Comparison of ENCODE assay signal across 19 cellular contexts in genomic region chr22:35457729-35458546, GRCh38. TPM values are rescaled to one million over a fixed set of nuclear protein-coding genes. Genes with fewer than 3 reads are reported as not detected.
DNase-seq lines count a peak whose midpoint lies in the region; ATAC-seq and TF ChIP-seq lines count a peak whose summit lies in the region.
"Had no signal": no experiment of that assay in that cellular context is flagged by ENCODE, and none has a peak within 500 bp of the region (broad histone marks: within the 10 kb centered on the region; RNA-seq: fewer than 3 reads in every experiment).

No MANE protein-coding gene starts in this region.

- no peak for TF ChIP-seq CTCF in foreskin keratinocyte (conservative IDR thresholded peaks at IDR 0.05)

- no peaks in the 10 kb centered on the region for H3K36me3 ChIP-seq in GM23248 (ENCODE audit: low read depth)
- H3K36me3 ChIP-seq: heart right ventricle, sigmoid colon had no signal

- H3K9me3 ChIP-seq in GM23248 (ENCODE audit: low read depth): no peaks in the 10 kb centered on the region
- H3K9me3 ChIP-seq: heart right ventricle, sigmoid colon, testis had no signal

- no peak overlapping the region for H3K9ac ChIP-seq in GM23248
- H3K9ac ChIP-seq: parathyroid adenoma had no signal

- H3K4me1 ChIP-seq in GM23248 (ENCODE audit: insufficient read depth) (no peaks in the 10 kb centered on the region), foreskin keratinocyte (peaks cover 16% of the 10 kb centered on the region)
- H3K4me1 ChIP-seq: heart right ventricle, parathyroid adenoma, sigmoid colon, testis had no signal

- H3K4me3 ChIP-seq in GM23248: no peak overlapping the region
- H3K4me3 ChIP-seq: heart right ventricle, lung, sigmoid colon, testis had no signal

- H2AFZ ChIP-seq in GM23248: no peak overlapping the region
- H2AFZ ChIP-seq: parathyroid adenoma had no signal

- no peaks in the 10 kb centered on the region for H3F3A ChIP-seq in GM23248 (ENCODE audit: insufficient read depth)

- no peaks in the 10 kb centered on the region for H3K9me2 ChIP-seq in GM23248 (ENCODE audit: insufficient read depth)

- H4K20me1 ChIP-seq in GM23248 (ENCODE audit: insufficient read depth): no peaks in the 10 kb centered on the region

- in situ Hi-C loops in GM23248 (cut with MboI): no loop called here

- H3K27ac ChIP-seq in GM23248: no peak overlapping the region
- H3K27ac ChIP-seq in foreskin keratinocyte: no peak overlapping the region
- H3K27ac ChIP-seq: heart right ventricle, parathyroid adenoma, sigmoid colon, testis had no signal

- no peaks in the 10 kb centered on the region for H3K79me2 ChIP-seq in GM23248 (ENCODE audit: insufficient read depth)
- H3K79me2 ChIP-seq: parathyroid adenoma had no signal

- peak; percentile 51 for ATAC-seq in foreskin keratinocyte
- no peak for ATAC-seq in GM21529 (IDR thresholded peaks at IDR 0.05; ENCODE audit: unreplicated experiment)
- ATAC-seq: Right ventricle myocardium inferior; stimulated activated memory B cell treated with anti-CD40 and anti-IgM and Interleukin-4, amounts not matched to agents 10 μg/mL and 1 μg/mL and 100 μg/mL, for 72 hours had no signal

- peak; percentile 42 for DNase-seq in COLO668 (lab: John Stamatoyannopoulos, UW; ENCODE audit: unreplicated experiment)
- DNase-seq in GM23248: peak; percentile 58
- DNase-seq in RKO (ENCODE audit: low spot score): peak; percentile 37
- peak in 1 of 2 donors; percentile 33 for DNase-seq in foreskin keratinocyte
- DNase-seq in globus pallidus (ENCODE audit: low spot score): no peak
- no peak for DNase-seq in NCI-H2107 (lab: John Stamatoyannopoulos, UW)
- DNase-seq: activated CD4-positive, alpha-beta T cell treated with anti-CD3 and anti-CD28 coated beads for 48 hours; activated CD8-positive, alpha-beta memory T cell treated with anti-CD3 and anti-CD28 coated beads, Interleukin-2, amount 50 U/mL, for 4 hours; activated gamma-delta T cell; CD8-positive, alpha-beta memory T cell; effector CD4-positive, alpha-beta T cell; heart right ventricle; sigmoid colon; testis had no signal

- H3K4me2 ChIP-seq in GM23248 (ENCODE audit: unreplicated experiment): no peak overlapping the region

- H3K27me3 ChIP-seq in GM23248 (replicated peaks; ENCODE audit: insufficient read depth) (no peaks in the 10 kb centered on the region), foreskin keratinocyte (peaks cover 15% of the 10 kb centered on the region)
- H3K27me3 ChIP-seq: sigmoid colon, testis had no signal

- 50 to 65% methylated on average over 9 of the region's 9 CpGs for WGBS in GM23248 (ENCODE audit: low coverage in 1 of 2, low lambda C conversion rate in 2 of 2, missing lambda C conversion rate in 2 of 2), 2 experiments

RNA-seq across cellular contexts. Expression of gene MCM5, which starts 58.0 kb away (rescaled TPM):
- total RNA-seq in GM23248 (2014; rRNA removed; shearing (Covaris generic)): 34.4 and 37.2 TPM in 2 replicates
- 48.4 and 51.5 TPM in 2 replicates for polyA plus RNA-seq in GM23248 (2016; fragmentation: Nextera tagmentation; extraction: Ambion mirVana)
- 91.0 and 94.1 TPM in 2 replicates for total RNA-seq in foreskin keratinocyte
- 106 and 111 TPM in 2 replicates for polyA plus RNA-seq in foreskin keratinocyte

Comparison
In these comparisons a context has a peak if more than half of its experiments do, and no peak if none do; other contexts are left out.
1. DNase-seq: peak in COLO668 (single experiment), GM23248 (single experiment) and RKO (single experiment); none in globus pallidus (single experiment) and NCI-H2107 (single experiment).